ENCODE assay signal across 26 cellular contexts in genomic region chr7:73778801-73779389, GRCh38. TPM values are rescaled to one million over a fixed set of nuclear protein-coding genes. Genes with fewer than 3 reads are reported as not detected.
A peak's percentile ranks its signal among the peaks of the same experiment; 100 is the strongest.
DNase-seq lines count a peak whose midpoint lies in the region; ATAC-seq, FAIRE-seq and TF ChIP-seq lines count a peak whose summit lies in the region.
"Had no signal": no experiment of that assay in that cellular context is flagged by ENCODE, and none has a peak within 500 bp of the region (broad histone marks: within the 10 kb centered on the region; RNA-seq: fewer than 3 reads in every experiment).

No MANE protein-coding gene starts in this region.

- H3K36me3 ChIP-seq in HEK293 (ENCODE audit: control insufficient read depth in 2 of 2, insufficient read depth in 1 of 2, low read length in 2 of 2) = no peaks in the 10 kb centered on the region
- no peaks in the 10 kb centered on the region for H3K36me3 ChIP-seq in sigmoid colon
- H3K36me3 ChIP-seq: BLaER1 had no signal

- H3K4me3 Mint-ChIP-seq in activated T-helper 1 cell treated with anti-CD3 and anti-CD28 coated beads, Interleukin-12 subunit alpha, Interleukin-12 subunit beta, Interleukin-2, Interleukin-4 antibody, amounts not matched to agents 30 ng/mL and 10 ng/mL and 1 ng/mL, durations not matched to agents 14 hours and 24 hours and 36 hours = no peak overlapping the region
- H3K4me3 Mint-ChIP-seq: CD4-positive, CD25-positive, alpha-beta regulatory T cell had no signal

- POLR2A ChIA-PET in A549 (lab: Yijun Ruan, JAX) = no interaction called here
- POLR2A ChIA-PET in HEK293 (lab: Yijun Ruan, JAX) = no interaction called here

- 70% methylated on average over 11 of the region's 11 CpGs for WGBS in A549 (ENCODE audit: missing lambda C conversion rate)
- 71 to 91% methylated on average over 11 of the region's 11 CpGs for whole genome bisulfite sequencing in sigmoid colon, 2 donors

- peak in 1 of 2 experiments; percentile 29; a peak in 3 of 6 replicates for ATAC-seq in A549
- no peak for ATAC-seq in left colon
- no peak for ATAC-seq in GM19351 (IDR thresholded peaks at IDR 0.05; ENCODE audit: unreplicated experiment)
- ATAC-seq in GM19023 (IDR thresholded peaks at IDR 0.05; ENCODE audit: unreplicated experiment) = no peak
- no peak for ATAC-seq in HG03521 (IDR thresholded peaks at IDR 0.05; ENCODE audit: unreplicated experiment)

- no peak for TF ChIP-seq EP300 in A549 (IDR thresholded peaks at IDR 0.05)
- no peak for TF ChIP-seq EP300 in sigmoid colon (IDR thresholded peaks at IDR 0.05)

- CTCF ChIA-PET in A549 (lab: Yijun Ruan, JAX) = no interaction called here
- CTCF ChIA-PET in HEK293 (lab: Yijun Ruan, JAX) = no interaction called here

- H3K9me3 ChIP-seq in A549 (no peaks in the 10 kb centered on the region), HEK293 (ENCODE audit: control insufficient read depth, insufficient read depth, low read depth, low read length) (no peaks in the 10 kb centered on the region), sigmoid colon (no peaks in the 10 kb centered on the region)

- H3K36me3 Mint-ChIP-seq in activated T-helper 1 cell treated with anti-CD3 and anti-CD28 coated beads, Interleukin-12 subunit alpha, Interleukin-12 subunit beta, Interleukin-2, Interleukin-4 antibody, amounts not matched to agents 30 ng/mL and 10 ng/mL and 1 ng/mL, durations not matched to agents 14 hours and 24 hours and 36 hours (ENCODE audit: low read depth) = no peaks in the 10 kb centered on the region
- H3K36me3 Mint-ChIP-seq: CD4-positive, CD25-positive, alpha-beta regulatory T cell had no signal

- FAIRE-seq in A549 (lab: Jason Lieb, UNC) = no peak

- H3K4me3 ChIP-seq in A549 = no peak overlapping the region
- H3K4me3 ChIP-seq in HEK293 (ENCODE audit: low read depth, low read length) = no peak overlapping the region
- H3K4me3 ChIP-seq in sigmoid colon = no peak overlapping the region
- H3K4me3 ChIP-seq: BLaER1 had no signal

- no peaks in the 10 kb centered on the region for H3K4me1 Mint-ChIP-seq in activated T-helper 1 cell treated with anti-CD3 and anti-CD28 coated beads, Interleukin-12 subunit alpha, Interleukin-12 subunit beta, Interleukin-2, Interleukin-4 antibody, amounts not matched to agents 30 ng/mL and 10 ng/mL and 1 ng/mL, durations not matched to agents 14 hours and 24 hours and 36 hours (ENCODE audit: low read depth)

- H3K27ac Mint-ChIP-seq in activated T-helper 1 cell treated with anti-CD3 and anti-CD28 coated beads, Interleukin-12 subunit alpha, Interleukin-12 subunit beta, Interleukin-2, Interleukin-4 antibody, amounts not matched to agents 30 ng/mL and 10 ng/mL and 1 ng/mL, durations not matched to agents 14 hours and 24 hours and 36 hours = no peak overlapping the region
- H3K27ac Mint-ChIP-seq: CD4-positive, CD25-positive, alpha-beta regulatory T cell had no signal

- DNase-seq in A549 (ENCODE audit: low read depth in 1 of 2, low spot score in 1 of 2) (no peak), left colon (peak; percentile 4 to 23), sigmoid colon (peak; percentile 8)
- DNase-seq in activated T-helper 1 cell treated with anti-CD3 and anti-CD28 coated beads, Interleukin-12 subunit alpha, Interleukin-12 subunit beta, Interleukin-2, Interleukin-4 antibody, amounts not matched to agents 30 ng/mL and 10 ng/mL and 1 ng/mL, durations not matched to agents 14 hours and 24 hours and 36 hours (ENCODE audit: low spot score) = no peak
- DNase-seq: CD4-positive, CD25-positive, alpha-beta regulatory T cell; DMS53; GOT3; Karpas-422; NCI-H1092; NCI-H1417 treated with DMSO at 0.1 percent for 48 hours; NCI-H1694 treated with DMSO at 0.1 percent for 48 hours; NCI-H2081; NCI-H2227 treated with DMSO at 0.1 percent for 48 hours; NCI-H526 treated with DMSO at 0.1 percent for 48 hours; SHP77 had no signal

- no peaks in the 10 kb centered on the region for H3K27me3 ChIP-seq in sigmoid colon
- H3K27me3 ChIP-seq: BLaER1 had no signal

- no peak overlapping the region for H3K4me2 ChIP-seq in A549
- H3K4me2 ChIP-seq: BLaER1 had no signal

- TF ChIP-seq POLR2A in A549 (IDR thresholded peaks at IDR 0.05; ENCODE audit: low read length) (no peak), sigmoid colon (IDR thresholded peaks at IDR 0.05) (no peak)

- intact Hi-C loops in left colon (cut with DNase I, micrococcal nuclease) = no loop called here
- intact Hi-C loops in sigmoid colon (cut with DNase I) = no loop called here
- intact Hi-C loops in activated T-helper 1 cell treated with anti-CD3 and anti-CD28 coated beads, Interleukin-12 subunit alpha, Interleukin-12 subunit beta, Interleukin-2, Interleukin-4 antibody, amounts not matched to agents 30 ng/mL and 10 ng/mL and 1 ng/mL, durations not matched to agents 14 hours and 24 hours and 36 hours (cut with micrococcal nuclease) = no loop called here

- no peak for TF ChIP-seq RAD21 in A549 (conservative IDR thresholded peaks at IDR 0.05 in 1 of 2, IDR thresholded peaks at IDR 0.05 in 1 of 2)

- no peak for TF ChIP-seq CTCF in A549 (IDR thresholded peaks at IDR 0.05)
- TF ChIP-seq CTCF in HEK293 (tag by site-specific recombination; IDR thresholded peaks at IDR 0.05) = no peak
- no peak for TF ChIP-seq CTCF in sigmoid colon (IDR thresholded peaks at IDR 0.05)

- H3K27me3 Mint-ChIP-seq in activated T-helper 1 cell treated with anti-CD3 and anti-CD28 coated beads, Interleukin-12 subunit alpha, Interleukin-12 subunit beta, Interleukin-2, Interleukin-4 antibody, amounts not matched to agents 30 ng/mL and 10 ng/mL and 1 ng/mL, durations not matched to agents 14 hours and 24 hours and 36 hours (ENCODE audit: insufficient read depth) = peaks cover 16% of the 10 kb centered on the region

- H3K9me3 Mint-ChIP-seq in activated T-helper 1 cell treated with anti-CD3 and anti-CD28 coated beads, Interleukin-12 subunit alpha, Interleukin-12 subunit beta, Interleukin-2, Interleukin-4 antibody, amounts not matched to agents 30 ng/mL and 10 ng/mL and 1 ng/mL, durations not matched to agents 14 hours and 24 hours and 36 hours = peaks cover 6% of the 10 kb centered on the region

- H3K27ac ChIP-seq in A549 (no peak overlapping the region), HEK293 (ENCODE audit: extremely low read depth, low read depth, low read length) (no peak overlapping the region), sigmoid colon (no peak overlapping the region)
- H3K27ac ChIP-seq: BLaER1, HL-60, RWPE1 had no signal

- peaks cover 5% of the 10 kb centered on the region for H3K4me1 ChIP-seq in A549
- no peaks in the 10 kb centered on the region for H3K4me1 ChIP-seq in HEK293 (ENCODE audit: control insufficient read depth, insufficient read depth, low read length)
- H3K4me1 ChIP-seq in sigmoid colon = no peaks in the 10 kb centered on the region

TF ChIP-seq in HEK293, 187 proteins besides CTCF, POLR2A, EP300 and RAD21 (continues in another document):
- no peak for TF ChIP-seq ZNF248 (tag by site-specific recombination; IDR thresholded peaks at IDR 0.05)

RNA-seq across cellular contexts. Expression of gene CLDN3, which starts 8.8 kb away (rescaled TPM):
- polyA plus RNA-seq in A549 (2011; rRNA removed) = 1.2 and 1.7 TPM in 2 replicates
- polyA plus RNA-seq in A549 (2012; cell fraction: cytosol; rRNA removed) = 4.5 and 6.5 TPM in 2 replicates
- 6.5 and 10.8 TPM in 2 replicates for polyA plus RNA-seq in A549 (2012; cell fraction: nucleus; rRNA removed)
- polyA plus RNA-seq in A549 (2017; fragmentation: RNase III; extraction: RNeasy Plus Mini Kit Qiagen cat#74134 plus additional on column Dnase treatment) = 2.0 to 2.6 TPM (median 2.0 TPM) in 3 replicates
- 0.39 and 0.95 TPM in 2 replicates for polyA minus RNA-seq in A549 (2011; rRNA and poly(A)+ RNA removed)
- 100 to 1,000 TPM; 566 to 781 TPM for total RNA-seq in left colon
- 1 to 10 TPM in 1 of 4 donors, under 1 TPM in 1, not detected in 2; 0.71 to 1.1 TPM for total RNA-seq in sigmoid colon
- polyA plus RNA-seq in sigmoid colon = 100 to 1,000 TPM; 174 to 705 (median 231) TPM
- total RNA-seq in activated T-helper 1 cell treated with anti-CD3 and anti-CD28 coated beads, Interleukin-12 subunit alpha, Interleukin-12 subunit beta, Interleukin-2, Interleukin-4 antibody, amounts not matched to agents 30 ng/mL and 10 ng/mL and 1 ng/mL, durations not matched to agents 14 hours and 24 hours and 36 hours = not detected in 2 replicates
- total RNA-seq: A172; CD4-positive, CD25-positive, alpha-beta regulatory T cell; G401; SK-MEL-5 had no signal
- polyA plus RNA-seq: AG04450; CD4-positive, CD25-positive, alpha-beta regulatory T cell had no signal

RNA-seq across cellular contexts. Expression of gene ABHD11, which starts 40.3 kb away (rescaled TPM):
- polyA plus RNA-seq in A549 (2011; rRNA removed) (8.1 and 10.4 TPM in 2 replicates), A549 (2017; fragmentation: RNase III; extraction: RNeasy Plus Mini Kit Qiagen cat#74134 plus additional on column Dnase treatment) (13.7 to 15.2 TPM (median 15.1 TPM) in 3 replicates), sigmoid colon (10 to 100 TPM; 79.3 to 91.3 (median 81.7) TPM)
- polyA plus RNA-seq in A549 (2012; cell fraction: cytosol; rRNA removed) = 29.2 and 33.7 TPM in 2 replicates
- polyA plus RNA-seq in A549 (2012; cell fraction: nucleus; rRNA removed) = 36.0 and 40.6 TPM in 2 replicates
- 14.5 and 18.2 TPM in 2 replicates for polyA minus RNA-seq in A549 (2011; rRNA and poly(A)+ RNA removed)
- total RNA-seq in left colon (100 to 1,000 TPM in 1 of 2 donors, 10 to 100 TPM in 1; 89.5 to 131 TPM), sigmoid colon (10 to 100 TPM in 2 of 4 donors, 1 to 10 TPM in 2; 5.4 to 13.0 (median 9.2) TPM)
- 18.9 and 24.3 TPM in 2 replicates for total RNA-seq in activated T-helper 1 cell treated with anti-CD3 and anti-CD28 coated beads, Interleukin-12 subunit alpha, Interleukin-12 subunit beta, Interleukin-2, Interleukin-4 antibody, amounts not matched to agents 30 ng/mL and 10 ng/mL and 1 ng/mL, durations not matched to agents 14 hours and 24 hours and 36 hours

RNA-seq across cellular contexts. Expression of gene CLDN4, which starts 51.9 kb away (rescaled TPM):
- polyA plus RNA-seq in A549 (2011; rRNA removed) (2.3 and 2.4 TPM in 2 replicates), A549 (2017; fragmentation: RNase III; extraction: RNeasy Plus Mini Kit Qiagen cat#74134 plus additional on column Dnase treatment) (1.3 to 1.5 TPM (median 1.5 TPM) in 3 replicates), sigmoid colon (100 to 1,000 TPM; 210 to 690 (median 293) TPM)
- polyA plus RNA-seq in A549 (2012; cell fraction: cytosol; rRNA removed) = 1.9 and 2.4 TPM in 2 replicates
- 6.1 and 6.7 TPM in 2 replicates for polyA plus RNA-seq in A549 (2012; cell fraction: nucleus; rRNA removed)
- polyA minus RNA-seq in A549 (2011; rRNA and poly(A)+ RNA removed) = 1.9 and 2.8 TPM in 2 replicates
- total RNA-seq in left colon (1,000 to 10,000 TPM; 1,078 to 1,246 TPM), sigmoid colon (under 1 TPM in 2 of 4 donors, not detected in 2; 0.16 to 0.71 TPM)
- not detected in 2 replicates for total RNA-seq in activated T-helper 1 cell treated with anti-CD3 and anti-CD28 coated beads, Interleukin-12 subunit alpha, Interleukin-12 subunit beta, Interleukin-2, Interleukin-4 antibody, amounts not matched to agents 30 ng/mL and 10 ng/mL and 1 ng/mL, durations not matched to agents 14 hours and 24 hours and 36 hours
- total RNA-seq: SK-MEL-5 had no signal

RNA-seq across cellular contexts. Expression of gene STX1A, which starts 59.4 kb away (rescaled TPM):
- polyA plus RNA-seq in A549 (2011; rRNA removed) (72.9 and 81.7 TPM in 2 replicates), A549 (2017; fragmentation: RNase III; extraction: RNeasy Plus Mini Kit Qiagen cat#74134 plus additional on column Dnase treatment) (48.3 to 59.0 TPM (median 49.2 TPM) in 3 replicates), sigmoid colon (1 to 10 TPM; 1.8 to 5.7 (median 2.4) TPM)
- polyA plus RNA-seq in A549 (2012; cell fraction: cytosol; rRNA removed) = 83.3 and 90.6 TPM in 2 replicates
- 316 and 405 TPM in 2 replicates for polyA plus RNA-seq in A549 (2012; cell fraction: nucleus; rRNA removed)
- polyA minus RNA-seq in A549 (2011; rRNA and poly(A)+ RNA removed) = 53.0 and 59.8 TPM in 2 replicates
- total RNA-seq in left colon (1 to 10 TPM; 4.7 to 6.9 TPM), sigmoid colon (10 to 100 TPM; 16.1 to 24.6 (median 19.8) TPM)
- total RNA-seq in activated T-helper 1 cell treated with anti-CD3 and anti-CD28 coated beads, Interleukin-12 subunit alpha, Interleukin-12 subunit beta, Interleukin-2, Interleukin-4 antibody, amounts not matched to agents 30 ng/mL and 10 ng/mL and 1 ng/mL, durations not matched to agents 14 hours and 24 hours and 36 hours = 24.9 and 26.7 TPM in 2 replicates

Comparison
In these comparisons a context has a peak if more than half of its experiments do, and no peak if none do; other contexts are left out.
1. DNase-seq: peak in left colon (2 of 2) and sigmoid colon (single experiment); none in A549 (0 of 2) and activated T-helper 1 cell treated with anti-CD3 and anti-CD28 coated beads, Interleukin-12 subunit alpha, Interleukin-12 subunit beta, Interleukin-2, Interleukin-4 antibody, amounts not matched to agents 30 ng/mL and 10 ng/mL and 1 ng/mL, durations not matched to agents 14 hours and 24 hours and 36 hours (single experiment).
2. RNA of gene CLDN3, which starts 8.8 kb away (total RNA-seq): 566 to 781 TPM in left colon; 0.71 to 1.1 TPM in sigmoid colon and not detected in activated T-helper 1 cell treated with anti-CD3 and anti-CD28 coated beads, Interleukin-12 subunit alpha, Interleukin-12 subunit beta, Interleukin-2, Interleukin-4 antibody, amounts not matched to agents 30 ng/mL and 10 ng/mL and 1 ng/mL, durations not matched to agents 14 hours and 24 hours and 36 hours; every median in the first group is over 100 times any median in the second.
3. RNA of gene CLDN4, which starts 51.9 kb away (total RNA-seq): 1,078 to 1,246 TPM in left colon; 0.16 to 0.71 TPM in sigmoid colon and not detected in activated T-helper 1 cell treated with anti-CD3 and anti-CD28 coated beads, Interleukin-12 subunit alpha, Interleukin-12 subunit beta, Interleukin-2, Interleukin-4 antibody, amounts not matched to agents 30 ng/mL and 10 ng/mL and 1 ng/mL, durations not matched to agents 14 hours and 24 hours and 36 hours; every median in the first group is over 100 times any median in the second.